In the genomic region with DNA sequence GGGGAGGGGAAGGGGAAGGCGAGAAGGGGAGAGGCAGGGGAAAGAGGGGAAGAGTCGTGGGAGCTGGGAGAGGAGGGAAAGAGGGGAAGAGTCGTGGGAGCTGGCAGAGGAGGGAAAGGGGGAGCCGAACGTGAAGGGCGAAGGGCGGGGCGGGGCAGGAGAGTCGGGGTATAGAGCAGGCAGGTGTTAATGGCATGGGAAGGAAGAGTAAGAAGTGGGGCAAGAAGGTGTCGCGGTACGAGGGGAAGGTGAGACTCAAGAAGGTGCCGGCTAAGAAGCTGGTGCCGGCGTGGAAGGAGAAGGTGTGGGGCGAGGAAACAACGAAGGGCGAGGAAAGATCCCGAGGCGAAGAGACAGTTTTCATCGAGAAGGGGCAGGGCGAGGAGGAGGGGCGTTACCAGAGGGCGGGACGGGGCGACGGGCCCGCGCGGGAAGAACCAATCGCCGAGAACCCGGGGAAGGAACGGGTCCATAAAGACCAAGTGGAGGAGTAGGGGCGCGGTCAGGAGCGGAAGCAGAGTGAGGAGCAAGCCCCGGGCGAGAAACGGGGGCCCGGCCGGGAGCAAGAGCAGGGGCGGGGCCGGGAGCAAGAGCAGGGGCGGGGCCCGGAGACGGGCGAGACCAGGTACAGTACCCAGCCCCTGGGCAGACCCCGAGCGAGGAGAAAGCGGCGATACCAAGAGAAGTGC, we compare ENCODE assay signal across 8 cellular contexts.
DNase-seq lines count a peak whose midpoint lies in the region; ATAC-seq, FAIRE-seq and TF ChIP-seq lines count a peak whose summit lies in the region.

No MANE protein-coding gene starts in this region.

- peak overlapping the region; percentile 77 for H3K9ac ChIP-seq in Loucy (ENCODE audit: low read depth, low read length, poor library complexity, severe bottlenecking)

- H3K27ac Mint-ChIP-seq in nephron = peak overlapping the region; percentile 49 to 97 (median 93)

- peak overlapping the region; percentile 84 for H2AFZ ChIP-seq in Loucy (ENCODE audit: low read length)

- peak overlapping the region; percentile 85 for H3K4me2 ChIP-seq in Loucy (ENCODE audit: low read depth, low read length, poor library complexity, severe bottlenecking)

- H3K4me3 Mint-ChIP-seq in nephron = peak overlapping the region; percentile 92 to 97 (median 93)

- 0 out of 2 replicates have a peak, but pooled peaks have one; percentile 31 for TF ChIP-seq POLR2A in H54 (IDR thresholded peaks at IDR 0.05; ENCODE audit: low read depth, low read length)

- peak; percentile 50 for FAIRE-seq in H54 (lab: Jason Lieb, UNC)

- H3K36me3 ChIP-seq in Loucy (ENCODE audit: insufficient read depth, low read length) = no peaks in the 10 kb centered on the region
- no peaks in the 10 kb centered on the region for H3K36me3 ChIP-seq in RWPE2 (ENCODE audit: low read depth)

- H3K27me3 Mint-ChIP-seq in nephron (ENCODE audit: low read depth) = peaks cover 3% of the 10 kb centered on the region

- DNase-seq in ELF-1 (ENCODE audit: low read depth, low spot score) (peak; percentile 97), H54 (ENCODE audit: insufficient read length, low spot score) (peak; percentile 99), RWPE2 (ENCODE audit: low spot score) (peak; percentile 99), fibroblast of pulmonary artery (ENCODE audit: low read depth) (peak; percentile 95)
- peak; percentile 88 for DNase-seq in activated T-helper 9 cell treated with anti-CD3 and anti-CD28 coated beads, Interleukin-2, amount 50 U/mL, for 16 hours (ENCODE audit: low read depth)
- DNase-seq in stimulated activated naive CD4-positive, alpha-beta T cell treated with Interleukin-2 at 50 U/mL for 16 hours (lab: John Stamatoyannopoulos, UW) = peak; percentile 95

- no peaks in the 10 kb centered on the region for H3K9me2 ChIP-seq in Loucy (replicated peaks; ENCODE audit: low read depth, low read length)

- no peaks in the 10 kb centered on the region for H3K79me2 ChIP-seq in Loucy (ENCODE audit: insufficient read depth, low read length)

- H3K4me1 ChIP-seq in Loucy (ENCODE audit: insufficient read depth, low read length, poor library complexity, severe bottlenecking) (peaks cover 5% of the 10 kb centered on the region), RWPE2 (ENCODE audit: insufficient read depth, poor library complexity, severe bottlenecking) (no peaks in the 10 kb centered on the region)

- H4K20me1 ChIP-seq in Loucy (ENCODE audit: insufficient read depth, low read length, poor library complexity, severe bottlenecking) = no peaks in the 10 kb centered on the region

- H3K9me3 ChIP-seq in Loucy (ENCODE audit: insufficient read depth, low read depth, low read length) (no peaks in the 10 kb centered on the region), RWPE2 (ENCODE audit: severe bottlenecking) (no peaks in the 10 kb centered on the region)

- H3K27me3 ChIP-seq in Loucy (ENCODE audit: insufficient read depth, low read length, poor library complexity, severe bottlenecking) (no peaks in the 10 kb centered on the region), RWPE2 (ENCODE audit: insufficient read depth, poor library complexity, severe bottlenecking) (no peaks in the 10 kb centered on the region)

- no peak for TF ChIP-seq CTCF in Loucy (conservative IDR thresholded peaks at IDR 0.05; ENCODE audit: low read length)
- TF ChIP-seq CTCF in RWPE2 (IDR thresholded peaks at IDR 0.05; ENCODE audit: poor library complexity, severe bottlenecking) = no peak
- TF ChIP-seq CTCF in fibroblast of pulmonary artery (IDR thresholded peaks at IDR 0.05; ENCODE audit: low read length, missing control alignments) = no peak
- TF ChIP-seq CTCF in nephron (IDR thresholded peaks at IDR 0.05; ENCODE audit: unreplicated experiment in 3 of 3) = no peak

- H3K27ac ChIP-seq in RWPE2 (ENCODE audit: poor library complexity, severe bottlenecking) = peak overlapping the region; percentile 61

- H3K4me1 Mint-ChIP-seq in nephron = peaks cover 11% of the 10 kb centered on the region

- no peaks in the 10 kb centered on the region for H3F3A ChIP-seq in Loucy (ENCODE audit: low read depth)

- no peaks in the 10 kb centered on the region for H3K9me3 Mint-ChIP-seq in nephron

- peaks cover 6% of the 10 kb centered on the region for H3K36me3 Mint-ChIP-seq in nephron (ENCODE audit: low read depth)

- H3K4me3 ChIP-seq in Loucy (ENCODE audit: low read length, poor library complexity, severe bottlenecking) = peak overlapping the region; percentile 83
- H3K4me3 ChIP-seq in RWPE2 (ENCODE audit: severe bottlenecking) = peak overlapping the region; percentile 46
- H3K4me3 ChIP-seq in fibroblast of pulmonary artery (replicated peaks; ENCODE audit: low read depth, low read length) = peak overlapping the region; percentile 72

- peak; percentile 80 for ATAC-seq in RWPE2 (ENCODE audit: low read depth)

Comparison
In these comparisons a context has a peak if more than half of its experiments do, and no peak if none do; other contexts are left out.
1. Peak in every context shown above with its lines: DNase-seq, ATAC-seq, H3K4me3 ChIP-seq and H3K27ac ChIP-seq.